ENCODE assay signal across 2 cellular contexts in genomic region chr7:44157116-44158059, GRCh38.
TF ChIP-seq lines count a peak whose summit lies in the region.

No MANE protein-coding gene starts in this region.

TF ChIP-seq in SK-N-SH, 30 proteins besides CTCF, POLR2A, EP300 and RAD21 (continued from another document):
- TF ChIP-seq RXRA (IDR thresholded peaks at IDR 0.05; ENCODE audit: borderline replicate concordance, low read depth), result no peak
- no peak for TF ChIP-seq ELF1 (IDR thresholded peaks at IDR 0.05)

TF ChIP-seq in SK-N-SH treated with all-trans-retinoic acid at 6 μM for 48 hours, 23 proteins besides CTCF, POLR2A, EP300 and RAD21 (continued from another document):
- TF ChIP-seq PATZ1 (CRISPR knock-in tag; IDR thresholded peaks at IDR 0.05; ENCODE audit: borderline replicate concordance), result no peak
- no peak for TF ChIP-seq ZNF565 (CRISPR knock-in tag; conservative IDR thresholded peaks at IDR 0.05; ENCODE audit: low read depth)
- no peak for TF ChIP-seq TCF4 (CRISPR knock-in tag; IDR thresholded peaks at IDR 0.05; ENCODE audit: borderline replicate concordance)
- no peak for TF ChIP-seq CSRNP3 (CRISPR knock-in tag; IDR thresholded peaks at IDR 0.05)
- no peak for TF ChIP-seq ZFP3 (CRISPR knock-in tag; IDR thresholded peaks at IDR 0.05)
- no peak for TF ChIP-seq CSDC2 (CRISPR knock-in tag; IDR thresholded peaks at IDR 0.05)
TF ChIP-seq in SK-N-SH treated with all-trans-retinoic acid at 6 μM for 48 hours: peak in this region for 0.
